12 cellular contexts compared by ENCODE assay signal in genomic region chr12:2324375-2324774, GRCh38.
DNase-seq lines count a peak whose midpoint lies in the region; ATAC-seq and TF ChIP-seq lines count a peak whose summit lies in the region.
"Had no signal": no experiment of that assay in that cellular context is flagged by ENCODE, and none has a peak within 500 bp of the region (broad histone marks: within the 10 kb centered on the region; RNA-seq: fewer than 3 reads in every experiment).

No MANE protein-coding gene starts in this region.

- TF ChIP-seq CTCF in thoracic aorta (IDR thresholded peaks at IDR 0.05) (no peak), omental fat pad (IDR thresholded peaks at IDR 0.05) (no peak), foreskin keratinocyte (conservative IDR thresholded peaks at IDR 0.05) (no peak)

- no peaks in the 10 kb centered on the region for H3K9me3 ChIP-seq in thoracic aorta

- H3K27ac ChIP-seq in thoracic aorta (peak overlapping the region; percentile 45 to 62), foreskin keratinocyte (no peak overlapping the region)
- H3K27ac ChIP-seq: 22Rv1, PC-9 had no signal

- intact Hi-C loops in left ventricle myocardium superior (cut with micrococcal nuclease) = no loop called here

- H3K4me3 ChIP-seq in thoracic aorta = no peak overlapping the region
- H3K4me3 ChIP-seq: K562, PC-9 had no signal

- peak; percentile 26 for DNase-seq in DMS 273 (lab: John Stamatoyannopoulos, UW; ENCODE audit: unreplicated experiment)
- no peak for DNase-seq in DMS 273 treated with DMSO at 0.1 percent for 48 hours (lab: John Stamatoyannopoulos, UW)
- peak; percentile 55 for DNase-seq in NCI-H748 treated with DMSO at 0.1 percent for 48 hours (lab: John Stamatoyannopoulos, UW)
- no peak for DNase-seq in left ventricle myocardium superior
- no peak for DNase-seq in thoracic aorta (ENCODE audit: low spot score)
- DNase-seq in omental fat pad (ENCODE audit: low spot score) = no peak
- no peak for DNase-seq in germinal center (ENCODE audit: low spot score)
- no peak for DNase-seq in foreskin keratinocyte
- DNase-seq: left cardiac atrium, PC-9 had no signal

- no peaks in the 10 kb centered on the region for H3K27me3 ChIP-seq in thoracic aorta (replicated peaks; ENCODE audit: insufficient read depth)
- H3K27me3 ChIP-seq in foreskin keratinocyte = no peaks in the 10 kb centered on the region

- no peaks in the 10 kb centered on the region for H3K36me3 ChIP-seq in thoracic aorta

- H3K4me1 ChIP-seq in thoracic aorta (ENCODE audit: control insufficient read depth in 1 of 2, low read depth in 2 of 2) (peaks cover 29 to 65% of the 10 kb centered on the region in 2 donors), foreskin keratinocyte (no peaks in the 10 kb centered on the region)

- ATAC-seq in left ventricle myocardium superior (peak; percentile 10), thoracic aorta (ENCODE audit: insufficient number of reproducible peaks, low FRiP score, low read depth) (no peak), omental fat pad (ENCODE audit: low FRiP score) (no peak), foreskin keratinocyte (no peak)
- ATAC-seq: K562 had no signal

Comparison
In these comparisons a context has a peak if more than half of its experiments do, and no peak if none do; other contexts are left out.
1. DNase-seq: peak in DMS 273 (single experiment) and NCI-H748 treated with DMSO at 0.1 percent for 48 hours (single experiment); none in DMS 273 treated with DMSO at 0.1 percent for 48 hours (single experiment), left ventricle myocardium superior (single experiment), thoracic aorta (single experiment), omental fat pad (single experiment), germinal center (single experiment) and foreskin keratinocyte (0 of 2).